In genomic region chr6:43276180-43277082, GRCh38 we compare ENCODE assay signal across 11 cellular contexts. TPM values are rescaled to one million over a fixed set of nuclear protein-coding genes. Genes with fewer than 3 reads are reported as not detected.
DNase-seq lines count a peak whose midpoint lies in the region; ATAC-seq and TF ChIP-seq lines count a peak whose summit lies in the region.
"Had no signal": no experiment of that assay in that cellular context is flagged by ENCODE, and none has a peak within 500 bp of the region (broad histone marks: within the 10 kb centered on the region; RNA-seq: fewer than 3 reads in every experiment).

No MANE protein-coding gene starts in this region.

- DNase-seq in DMS53 (lab: John Stamatoyannopoulos, UW): peak; percentile 47
- DNase-seq in DMS53 treated with DMSO at 0.1 percent for 48 hours (lab: John Stamatoyannopoulos, UW; ENCODE audit: unreplicated experiment): no peak
- DNase-seq in activated T-cell treated with anti-CD3 and anti-CD28 coated beads, Interleukin-2, amount 50 U/mL, for 24 hours: no peak
- DNase-seq in stimulated activated naive CD4-positive, alpha-beta T cell treated with Interleukin-2 at 50 U/mL for 16 hours (lab: John Stamatoyannopoulos, UW): peak; percentile 9
- DNase-seq in NOMO-1 (lab: John Stamatoyannopoulos, UW; ENCODE audit: unreplicated experiment in 2 of 2): no peak

- no peak overlapping the region for H3K27ac Mint-ChIP-seq in activated T-cell treated with anti-CD3 and anti-CD28 coated beads, Interleukin-2, amount 50 U/mL, for 24 hours

- H3K27me3 ChIP-seq in iPS-18a (ENCODE audit: control insufficient read depth, insufficient read depth, low read length) (peaks cover 42% of the 10 kb centered on the region), gastroesophageal sphincter (peaks cover 28% of the 10 kb centered on the region)

- H3K4me3 Mint-ChIP-seq in activated T-cell treated with anti-CD3 and anti-CD28 coated beads, Interleukin-2, amount 50 U/mL, for 24 hours: peak overlapping the region; percentile 65

- no peak for TF ChIP-seq CTCF in gastroesophageal sphincter (IDR thresholded peaks at IDR 0.05)

- no peak for ATAC-seq in gastroesophageal sphincter
- ATAC-seq in GM21447 (IDR thresholded peaks at IDR 0.05; ENCODE audit: unreplicated experiment): no peak

- no peaks in the 10 kb centered on the region for H3K9me3 Mint-ChIP-seq in activated T-cell treated with anti-CD3 and anti-CD28 coated beads, Interleukin-2, amount 50 U/mL, for 24 hours

- peaks cover 42% of the 10 kb centered on the region for H3K27me3 Mint-ChIP-seq in activated T-cell treated with anti-CD3 and anti-CD28 coated beads, Interleukin-2, amount 50 U/mL, for 24 hours

- no peaks in the 10 kb centered on the region for H3K9me3 ChIP-seq in iPS-18a (ENCODE audit: control insufficient read depth, low read depth, low read length)
- no peaks in the 10 kb centered on the region for H3K9me3 ChIP-seq in gastroesophageal sphincter
- H3K9me3 ChIP-seq: prostate gland had no signal

- H3K4me3 ChIP-seq in iPS-18a (ENCODE audit: low read length): peak overlapping the region; percentile 56
- peak overlapping the region in 1 of 2 donors; percentile 58 for H3K4me3 ChIP-seq in gastroesophageal sphincter

- peaks cover 11% of the 10 kb centered on the region for H3K4me1 Mint-ChIP-seq in activated T-cell treated with anti-CD3 and anti-CD28 coated beads, Interleukin-2, amount 50 U/mL, for 24 hours (ENCODE audit: low read depth)

- H3K36me3 ChIP-seq in iPS-18a (ENCODE audit: control insufficient read depth, low read depth, low read length) (no peaks in the 10 kb centered on the region), gastroesophageal sphincter (no peaks in the 10 kb centered on the region)
- H3K36me3 ChIP-seq: prostate gland had no signal

- TF ChIP-seq POLR2A in gastroesophageal sphincter (IDR thresholded peaks at IDR 0.05): no peak

- no peak overlapping the region for H3K27ac ChIP-seq in iPS-18a (ENCODE audit: low read length)
- no peak overlapping the region for H3K27ac ChIP-seq in gastroesophageal sphincter
- H3K27ac ChIP-seq: 22Rv1, KMS-11, prostate gland had no signal

- H3K4me1 ChIP-seq in iPS-18a (ENCODE audit: control insufficient read depth, low read depth, low read length) (peaks cover 9% of the 10 kb centered on the region), gastroesophageal sphincter (peaks cover 0 to 34% (median 12%) of the 10 kb centered on the region in 3 donors)
- H3K4me1 ChIP-seq: prostate gland had no signal

- no peaks in the 10 kb centered on the region for H3K36me3 Mint-ChIP-seq in activated T-cell treated with anti-CD3 and anti-CD28 coated beads, Interleukin-2, amount 50 U/mL, for 24 hours (ENCODE audit: low read depth)

- H3K9ac ChIP-seq in iPS-18a (ENCODE audit: low read length): no peak overlapping the region
- H3K9ac ChIP-seq: KMS-11 had no signal

- WGBS in gastroesophageal sphincter (ENCODE audit: low coverage in 1 of 2), 2 donors: 20 to 85% methylated on average over 1 to 5 of the region's 49 CpGs

- TF ChIP-seq EP300 in gastroesophageal sphincter (IDR thresholded peaks at IDR 0.05): no peak

RNA-seq across cellular contexts. Expression of gene SLC22A7, which starts 21.6 kb away (rescaled TPM):
- not detected for total RNA-seq in gastroesophageal sphincter
- total RNA-seq: prostate gland had no signal

RNA-seq across cellular contexts. Expression of gene CRIP3, which starts 32.2 kb away (rescaled TPM):
- total RNA-seq in gastroesophageal sphincter: not detected

RNA-seq across cellular contexts. Expression of gene TTBK1, which starts 33.1 kb away (rescaled TPM):
- under 1 TPM in 2 of 4 donors, not detected in 2; 0.08 to 0.20 TPM for total RNA-seq in gastroesophageal sphincter

RNA-seq across cellular contexts. Expression of gene DNPH1, which starts 47.1 kb away (rescaled TPM):
- total RNA-seq in gastroesophageal sphincter: 10 to 100 TPM; 66.5 to 95.0 (median 86.6) TPM

Comparison
In these comparisons a context has a peak if more than half of its experiments do, and no peak if none do; other contexts are left out.
1. DNase-seq: peak in DMS53 (single experiment) and stimulated activated naive CD4-positive, alpha-beta T cell treated with Interleukin-2 at 50 U/mL for 16 hours (single experiment); none in DMS53 treated with DMSO at 0.1 percent for 48 hours (single experiment), activated T-cell treated with anti-CD3 and anti-CD28 coated beads, Interleukin-2, amount 50 U/mL, for 24 hours (single experiment) and NOMO-1 (0 of 2).